In genomic region chr1:184160942-184161698, GRCh38 we compare ENCODE assay signal across 11 cellular contexts.
A peak's percentile ranks its signal among the peaks of the same experiment; 100 is the strongest.
DNase-seq lines count a peak whose midpoint lies in the region; ATAC-seq and TF ChIP-seq lines count a peak whose summit lies in the region.
"Had no signal": no experiment of that assay in that cellular context is flagged by ENCODE, and none has a peak within 500 bp of the region (broad histone marks: within the 10 kb centered on the region; RNA-seq: fewer than 3 reads in every experiment).

No MANE protein-coding gene starts in this region.

- H3K4me3 ChIP-seq in left lung (no peak overlapping the region), vagina (no peak overlapping the region)

- TF ChIP-seq POLR2A in vagina (IDR thresholded peaks at IDR 0.05), result no peak

- ATAC-seq in activated T-helper 17 cell treated with anti-CD3 and anti-CD28 coated beads, Interleukin-2, amount 50 U/mL, for 72 hours (replicated peaks), result peak; percentile 59
- ATAC-seq in left lung (peak; percentile 53), HG02884 (IDR thresholded peaks at IDR 0.05; ENCODE audit: unreplicated experiment) (no peak), GM21381 (IDR thresholded peaks at IDR 0.05; ENCODE audit: unreplicated experiment) (no peak)

- H3K36me3 Mint-ChIP-seq in activated T-helper 17 cell treated with anti-CD3 and anti-CD28 coated beads, Interleukin-2, amount 50 U/mL, for 72 hours (ENCODE audit: low read depth), result no peaks in the 10 kb centered on the region

- H3K27ac ChIP-seq in left lung (peak overlapping the region; percentile 39 to 90), vagina (peak overlapping the region; percentile 52)

- H3K27me3 Mint-ChIP-seq in activated T-helper 17 cell treated with anti-CD3 and anti-CD28 coated beads, Interleukin-2, amount 50 U/mL, for 72 hours, result no peaks in the 10 kb centered on the region

- H3K36me3 ChIP-seq in left lung (no peaks in the 10 kb centered on the region), vagina (no peaks in the 10 kb centered on the region)

- H3K4me1 Mint-ChIP-seq in activated T-helper 17 cell treated with anti-CD3 and anti-CD28 coated beads, Interleukin-2, amount 50 U/mL, for 72 hours, result no peaks in the 10 kb centered on the region

- no peaks in the 10 kb centered on the region for H3K9me3 Mint-ChIP-seq in activated T-helper 17 cell treated with anti-CD3 and anti-CD28 coated beads, Interleukin-2, amount 50 U/mL, for 72 hours

- H3K4me1 ChIP-seq in left lung (peaks cover 20 to 81% of the 10 kb centered on the region in 2 donors), vagina (peaks cover 16% of the 10 kb centered on the region)

- intact Hi-C loops in left lung (cut with DNase I) (no loop called here), vagina (cut with DNase I) (no loop called here)

- H3K4me3 Mint-ChIP-seq in activated T-helper 17 cell treated with anti-CD3 and anti-CD28 coated beads, Interleukin-2, amount 50 U/mL, for 72 hours, result no peak overlapping the region

- H3K9me3 ChIP-seq in left lung, result peaks cover 0 to 3% of the 10 kb centered on the region in 2 donors
- no peaks in the 10 kb centered on the region for H3K9me3 ChIP-seq in vagina

- TF ChIP-seq CTCF in left lung (IDR thresholded peaks at IDR 0.05) (no peak), vagina (IDR thresholded peaks at IDR 0.05) (no peak)

- H3K27ac Mint-ChIP-seq in activated T-helper 17 cell treated with anti-CD3 and anti-CD28 coated beads, Interleukin-2, amount 50 U/mL, for 72 hours, result no peak overlapping the region

- peak; percentile 57 for DNase-seq in stimulated activated CD4-positive, alpha-beta T cell treated with anti-CD3 and anti-CD28 coated beads, Interleukin-15, amount 100 ng/mL, for 24 hours
- DNase-seq in stimulated activated CD4-positive, alpha-beta T cell treated with anti-CD3 and anti-CD28 coated beads, Interleukin-12 subunit alpha, Interleukin-12 subunit beta, amount 100 ng/mL, for 4 hours, result no peak
- DNase-seq in left lung (no peak), vagina (ENCODE audit: extremely low spot score in 2 of 2) (no peak), NCI-H2081 (lab: John Stamatoyannopoulos, UW) (no peak)
- DNase-seq: Calu3, cortex of kidney, KG1 had no signal

- no peaks in the 10 kb centered on the region for H3K27me3 ChIP-seq in left lung
- no peaks in the 10 kb centered on the region for H3K27me3 ChIP-seq in vagina

Comparison
In these comparisons a context has a peak if more than half of its experiments do, and no peak if none do; other contexts are left out.
1. ATAC-seq: peak in activated T-helper 17 cell treated with anti-CD3 and anti-CD28 coated beads, Interleukin-2, amount 50 U/mL, for 72 hours (single experiment) and left lung (single experiment); none in HG02884 (single experiment) and GM21381 (single experiment).